ENCODE assay signal across 2 cellular contexts in the genomic region with DNA sequence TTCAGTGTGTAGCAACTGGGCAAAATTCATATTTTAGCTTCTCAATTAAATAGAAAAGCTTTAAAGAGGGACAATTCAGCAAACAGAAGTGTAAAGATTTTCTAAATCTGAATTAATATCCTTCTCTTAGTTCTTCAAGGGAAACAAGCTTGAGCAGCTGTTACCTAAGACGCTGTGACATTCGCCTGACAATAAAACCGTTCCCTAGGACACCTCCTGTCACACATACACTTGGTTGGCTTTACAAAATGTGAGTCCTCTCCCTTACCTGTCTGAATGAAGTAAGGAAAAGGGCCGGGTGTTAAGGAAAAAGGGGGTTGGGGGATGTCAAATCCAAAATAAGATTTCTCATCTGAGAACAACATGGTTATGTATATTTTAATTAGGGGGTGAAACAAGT.
TF ChIP-seq lines count a peak whose summit lies in the region.

No MANE protein-coding gene starts in this region.

TF ChIP-seq in HCT116, 20 proteins besides CTCF, POLR2A, EP300 and RAD21 (continued from another document):
- TF ChIP-seq, protein P1, sequence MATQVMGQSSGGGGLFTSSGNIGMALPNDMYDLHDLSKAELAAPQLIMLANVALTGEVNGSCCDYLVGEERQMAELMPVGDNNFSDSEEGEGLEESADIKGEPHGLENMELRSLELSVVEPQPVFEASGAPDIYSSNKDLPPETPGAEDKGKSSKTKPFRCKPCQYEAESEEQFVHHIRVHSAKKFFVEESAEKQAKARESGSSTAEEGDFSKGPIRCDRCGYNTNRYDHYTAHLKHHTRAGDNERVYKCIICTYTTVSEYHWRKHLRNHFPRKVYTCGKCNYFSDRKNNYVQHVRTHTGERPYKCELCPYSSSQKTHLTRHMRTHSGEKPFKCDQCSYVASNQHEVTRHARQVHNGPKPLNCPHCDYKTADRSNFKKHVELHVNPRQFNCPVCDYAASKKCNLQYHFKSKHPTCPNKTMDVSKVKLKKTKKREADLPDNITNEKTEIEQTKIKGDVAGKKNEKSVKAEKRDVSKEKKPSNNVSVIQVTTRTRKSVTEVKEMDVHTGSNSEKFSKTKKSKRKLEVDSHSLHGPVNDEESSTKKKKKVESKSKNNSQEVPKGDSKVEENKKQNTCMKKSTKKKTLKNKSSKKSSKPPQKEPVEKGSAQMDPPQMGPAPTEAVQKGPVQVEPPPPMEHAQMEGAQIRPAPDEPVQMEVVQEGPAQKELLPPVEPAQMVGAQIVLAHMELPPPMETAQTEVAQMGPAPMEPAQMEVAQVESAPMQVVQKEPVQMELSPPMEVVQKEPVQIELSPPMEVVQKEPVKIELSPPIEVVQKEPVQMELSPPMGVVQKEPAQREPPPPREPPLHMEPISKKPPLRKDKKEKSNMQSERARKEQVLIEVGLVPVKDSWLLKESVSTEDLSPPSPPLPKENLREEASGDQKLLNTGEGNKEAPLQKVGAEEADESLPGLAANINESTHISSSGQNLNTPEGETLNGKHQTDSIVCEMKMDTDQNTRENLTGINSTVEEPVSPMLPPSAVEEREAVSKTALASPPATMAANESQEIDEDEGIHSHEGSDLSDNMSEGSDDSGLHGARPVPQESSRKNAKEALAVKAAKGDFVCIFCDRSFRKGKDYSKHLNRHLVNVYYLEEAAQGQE (IDR thresholded peaks at IDR 0.05; ENCODE audit: low read depth): no peak
- TF ChIP-seq EGR1 (IDR thresholded peaks at IDR 0.05; ENCODE audit: low read depth) (no peak), EZH2 (IDR thresholded peaks at IDR 0.05) (no peak), SRF (IDR thresholded peaks at IDR 0.05; ENCODE audit: low read depth) (no peak), CBX3 (IDR thresholded peaks at IDR 0.05; ENCODE audit: low read depth) (no peak), SP1 (IDR thresholded peaks at IDR 0.05; ENCODE audit: low read depth) (no peak)
- TF ChIP-seq, protein P2, sequence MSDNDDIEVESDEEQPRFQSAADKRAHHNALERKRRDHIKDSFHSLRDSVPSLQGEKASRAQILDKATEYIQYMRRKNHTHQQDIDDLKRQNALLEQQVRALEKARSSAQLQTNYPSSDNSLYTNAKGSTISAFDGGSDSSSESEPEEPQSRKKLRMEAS (IDR thresholded peaks at IDR 0.05): no peak

TF ChIP-seq in K562, 482 proteins besides CTCF, POLR2A, EP300 and RAD21 (continued from another document):
- TF ChIP-seq, protein P3, sequence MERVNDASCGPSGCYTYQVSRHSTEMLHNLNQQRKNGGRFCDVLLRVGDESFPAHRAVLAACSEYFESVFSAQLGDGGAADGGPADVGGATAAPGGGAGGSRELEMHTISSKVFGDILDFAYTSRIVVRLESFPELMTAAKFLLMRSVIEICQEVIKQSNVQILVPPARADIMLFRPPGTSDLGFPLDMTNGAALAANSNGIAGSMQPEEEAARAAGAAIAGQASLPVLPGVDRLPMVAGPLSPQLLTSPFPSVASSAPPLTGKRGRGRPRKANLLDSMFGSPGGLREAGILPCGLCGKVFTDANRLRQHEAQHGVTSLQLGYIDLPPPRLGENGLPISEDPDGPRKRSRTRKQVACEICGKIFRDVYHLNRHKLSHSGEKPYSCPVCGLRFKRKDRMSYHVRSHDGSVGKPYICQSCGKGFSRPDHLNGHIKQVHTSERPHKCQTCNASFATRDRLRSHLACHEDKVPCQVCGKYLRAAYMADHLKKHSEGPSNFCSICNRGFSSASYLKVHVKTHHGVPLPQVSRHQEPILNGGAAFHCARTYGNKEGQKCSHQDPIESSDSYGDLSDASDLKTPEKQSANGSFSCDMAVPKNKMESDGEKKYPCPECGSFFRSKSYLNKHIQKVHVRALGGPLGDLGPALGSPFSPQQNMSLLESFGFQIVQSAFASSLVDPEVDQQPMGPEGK (CRISPR knock-in tag; IDR thresholded peaks at IDR 0.05; ENCODE audit: borderline replicate concordance): no peak
- TF ChIP-seq RFX1 (IDR thresholded peaks at IDR 0.05): peak; percentile 41
- TF ChIP-seq NFRKB (IDR thresholded peaks at IDR 0.05; ENCODE audit: low read depth): no peak
- TF ChIP-seq ZFP30 (CRISPR knock-in tag; IDR thresholded peaks at IDR 0.05; ENCODE audit: borderline replicate concordance): no peak
TF ChIP-seq in K562: peak in this region for 1.
